Comparison of ENCODE assay signal across 11 cellular contexts in the genomic region with DNA sequence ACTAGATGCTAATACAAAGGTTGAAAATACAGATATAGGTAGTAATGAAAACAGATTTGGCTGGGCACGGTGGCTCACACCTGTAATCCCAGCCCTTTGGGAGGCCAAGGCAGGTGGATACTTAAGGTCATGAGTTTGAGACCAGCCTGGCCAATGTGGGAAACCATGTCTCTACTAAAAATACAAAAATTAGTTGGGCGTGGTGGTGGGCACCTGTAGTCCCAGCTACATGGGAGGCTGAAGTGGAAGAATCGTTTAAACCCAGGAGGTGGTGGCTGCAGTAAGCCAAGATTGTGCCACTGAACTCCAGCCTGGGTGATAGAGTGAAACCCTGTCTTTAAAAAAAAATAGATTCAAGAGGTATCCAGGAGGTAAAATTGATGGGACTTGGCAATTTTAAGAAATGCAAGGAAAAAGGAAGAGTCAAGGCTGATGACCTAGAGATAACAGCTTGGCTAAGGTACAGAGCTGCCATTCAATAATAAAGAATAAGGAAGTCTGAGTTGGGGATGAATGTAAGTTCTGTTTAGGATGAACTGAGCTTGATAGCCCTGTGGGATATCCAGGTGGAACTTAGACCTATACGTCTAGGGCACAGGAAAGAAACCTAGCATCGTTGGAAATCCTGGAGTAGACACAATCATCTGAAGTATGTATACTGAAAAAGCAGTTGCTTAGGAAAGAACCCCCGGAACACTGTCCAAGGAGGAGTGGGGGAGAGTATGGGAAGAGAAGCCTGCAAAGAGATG. TPM values are rescaled to one million over a fixed set of nuclear protein-coding genes. Genes with fewer than 3 reads are reported as not detected.
DNase-seq lines count a peak whose midpoint lies in the region; ATAC-seq lines count a peak whose summit lies in the region.
"Had no signal": no experiment of that assay in that cellular context is flagged by ENCODE, and none has a peak within 500 bp of the region (broad histone marks: within the 10 kb centered on the region; RNA-seq: fewer than 3 reads in every experiment).

No MANE protein-coding gene starts in this region.

- POLR2A ChIA-PET in activated CD4-positive, alpha-beta memory T cell treated with anti-CD3 and anti-CD28 coated beads, Interleukin-2, amount 10 ng/mL, durations not matched to agents 7 days and 5 days (lab: Charles Lee) = interaction anchor here (1.0 to 5.2 kb wide), 7 partner anchors 8 to 194 kb away, joined by 3 to 69 read pairs (median 7); partner anchors contain the start of genes ELMOD3, GGCX, MAT2A and RETSAT

- H3K9me3 Mint-ChIP-seq in stimulated activated naive CD8-positive, alpha-beta T cell treated with anti-CD3 and anti-CD28 coated beads, Interleukin-15, amount 100 ng/mL, for 72 hours = no peaks in the 10 kb centered on the region
- H3K9me3 Mint-ChIP-seq in activated CD4-positive, alpha-beta memory T cell treated with anti-CD3 and anti-CD28 coated beads, Interleukin-2, amount 10 ng/mL, durations not matched to agents 7 days and 5 days = no peaks in the 10 kb centered on the region
- no peaks in the 10 kb centered on the region for H3K9me3 Mint-ChIP-seq in memory B cell

- CTCF ChIA-PET in activated CD4-positive, alpha-beta memory T cell treated with anti-CD3 and anti-CD28 coated beads, Interleukin-2, amount 10 ng/mL, durations not matched to agents 7 days and 5 days (lab: Charles Lee) = interaction anchor here (0.8 to 5.2 kb wide), 5 partner anchors 13 to 235 kb away, joined by 3 to 182 read pairs (median 3); partner anchors contain the start of gene SH2D6

- peaks cover 14% of the 10 kb centered on the region for H3K4me1 Mint-ChIP-seq in stimulated activated naive CD8-positive, alpha-beta T cell treated with anti-CD3 and anti-CD28 coated beads, Interleukin-15, amount 100 ng/mL, for 72 hours
- H3K4me1 Mint-ChIP-seq in activated CD4-positive, alpha-beta memory T cell treated with anti-CD3 and anti-CD28 coated beads, Interleukin-2, amount 10 ng/mL, durations not matched to agents 7 days and 5 days = peaks cover 16% of the 10 kb centered on the region
- H3K4me1 Mint-ChIP-seq in memory B cell = peaks cover 10% of the 10 kb centered on the region

- H3K36me3 Mint-ChIP-seq in activated CD4-positive, alpha-beta memory T cell treated with anti-CD3 and anti-CD28 coated beads, Interleukin-2, amount 10 ng/mL, durations not matched to agents 7 days and 5 days (ENCODE audit: low read depth) = peaks cover 75% of the 10 kb centered on the region
- H3K36me3 Mint-ChIP-seq in memory B cell = peaks cover 13% of the 10 kb centered on the region

- no peak for ATAC-seq in stimulated activated naive CD8-positive, alpha-beta T cell treated with anti-CD3 and anti-CD28 coated beads, Interleukin-15, amount 100 ng/mL, for 72 hours
- no peak for ATAC-seq in stimulated activated naive CD8-positive, alpha-beta T cell treated with anti-CD3 and anti-CD28 coated beads, Interleukin-15, Interleukin-2, amounts not matched to agents 100 U/mL and 50 U/mL, for 24 hours
- ATAC-seq in memory B cell (ENCODE audit: low read depth) = no peak

- no peaks in the 10 kb centered on the region for H3K27me3 Mint-ChIP-seq in stimulated activated naive CD8-positive, alpha-beta T cell treated with anti-CD3 and anti-CD28 coated beads, Interleukin-15, amount 100 ng/mL, for 72 hours
- no peaks in the 10 kb centered on the region for H3K27me3 Mint-ChIP-seq in activated CD4-positive, alpha-beta memory T cell treated with anti-CD3 and anti-CD28 coated beads, Interleukin-2, amount 10 ng/mL, durations not matched to agents 7 days and 5 days
- H3K27me3 Mint-ChIP-seq in memory B cell = no peaks in the 10 kb centered on the region

- H3K27ac Mint-ChIP-seq in stimulated activated naive CD8-positive, alpha-beta T cell treated with anti-CD3 and anti-CD28 coated beads, Interleukin-15, amount 100 ng/mL, for 72 hours = peak overlapping the region; percentile 6 to 84
- H3K27ac Mint-ChIP-seq in activated CD4-positive, alpha-beta memory T cell treated with anti-CD3 and anti-CD28 coated beads, Interleukin-2, amount 10 ng/mL, durations not matched to agents 7 days and 5 days = peak overlapping the region; percentile 37
- H3K27ac Mint-ChIP-seq in memory B cell = peak overlapping the region; percentile 86

- DNase-seq in stimulated activated naive CD8-positive, alpha-beta T cell treated with anti-CD3 and anti-CD28 coated beads, Interleukin-15, amount 100 ng/mL, for 72 hours = no peak
- no peak for DNase-seq in stimulated activated naive CD8-positive, alpha-beta T cell treated with anti-CD3 and anti-CD28 coated beads, Interleukin-15, Interleukin-2, amounts not matched to agents 100 U/mL and 50 U/mL, for 24 hours
- no peak for DNase-seq in activated CD4-positive, alpha-beta memory T cell treated with anti-CD3 and anti-CD28 coated beads, Interleukin-2, amount 10 ng/mL, durations not matched to agents 7 days and 5 days
- DNase-seq in memory B cell (ENCODE audit: low spot score in 2 of 2) (no peak), COLO668 (lab: John Stamatoyannopoulos, UW; ENCODE audit: unreplicated experiment) (no peak), NCI-H345 treated with DMSO at 0.1 percent for 48 hours (lab: John Stamatoyannopoulos, UW; ENCODE audit: unreplicated experiment) (no peak), NCI-H446 (lab: John Stamatoyannopoulos, UW) (no peak), NCI-H187 (lab: John Stamatoyannopoulos, UW) (no peak)
- DNase-seq: cortex of kidney, kidney glomerular epithelial cell, NCI-H2081 treated with DMSO at 0.1 percent for 48 hours had no signal

- H3K4me3 Mint-ChIP-seq in stimulated activated naive CD8-positive, alpha-beta T cell treated with anti-CD3 and anti-CD28 coated beads, Interleukin-15, amount 100 ng/mL, for 72 hours = no peak overlapping the region
- H3K4me3 Mint-ChIP-seq in activated CD4-positive, alpha-beta memory T cell treated with anti-CD3 and anti-CD28 coated beads, Interleukin-2, amount 10 ng/mL, durations not matched to agents 7 days and 5 days = no peak overlapping the region
- H3K4me3 Mint-ChIP-seq in memory B cell = no peak overlapping the region

RNA-seq across cellular contexts. Expression of gene MAT2A, which starts 9.1 kb away (rescaled TPM):
- 100 to 1,000 TPM; 196 to 199 TPM for total RNA-seq in activated CD4-positive, alpha-beta memory T cell treated with anti-CD3 and anti-CD28 coated beads, Interleukin-2, amount 10 ng/mL, durations not matched to agents 7 days and 5 days

RNA-seq across cellular contexts. Expression of gene GGCX, which starts 13.3 kb away (rescaled TPM):
- total RNA-seq in activated CD4-positive, alpha-beta memory T cell treated with anti-CD3 and anti-CD28 coated beads, Interleukin-2, amount 10 ng/mL, durations not matched to agents 7 days and 5 days = 10 to 100 TPM; 22.5 to 22.8 TPM

RNA-seq across cellular contexts. Expression of gene VAMP8, which starts 29.4 kb away (rescaled TPM):
- total RNA-seq in activated CD4-positive, alpha-beta memory T cell treated with anti-CD3 and anti-CD28 coated beads, Interleukin-2, amount 10 ng/mL, durations not matched to agents 7 days and 5 days = 100 to 1,000 TPM; 132 to 133 TPM

RNA-seq across cellular contexts. Expression of gene VAMP5, which starts 36.2 kb away (rescaled TPM):
- total RNA-seq in activated CD4-positive, alpha-beta memory T cell treated with anti-CD3 and anti-CD28 coated beads, Interleukin-2, amount 10 ng/mL, durations not matched to agents 7 days and 5 days = 10 to 100 TPM; 89.6 to 91.8 TPM

RNA-seq across cellular contexts. Expression of gene RNF181, which starts 47.5 kb away (rescaled TPM):
- 100 to 1,000 TPM; 117 to 121 TPM for total RNA-seq in activated CD4-positive, alpha-beta memory T cell treated with anti-CD3 and anti-CD28 coated beads, Interleukin-2, amount 10 ng/mL, durations not matched to agents 7 days and 5 days
